1 cellular context compared by ENCODE assay signal in genomic region chrX:47723689-47724088, GRCh38.
A peak's percentile ranks its signal among the peaks of the same experiment; 100 is the strongest.
TF ChIP-seq lines count a peak whose summit lies in the region.

No MANE protein-coding gene starts in this region.

TF ChIP-seq in K562, 482 proteins besides CTCF, POLR2A, EP300 and RAD21 (continued from another document):
- TF ChIP-seq ZNF407 (IDR thresholded peaks at IDR 0.05; ENCODE audit: low read depth), result no peak
- no peak for TF ChIP-seq FIP1L1 (IDR thresholded peaks at IDR 0.05; ENCODE audit: low read depth, low read length, poor library complexity, severe bottlenecking)
- no peak for TF ChIP-seq KDM4B (IDR thresholded peaks at IDR 0.05; ENCODE audit: borderline replicate concordance in 2 of 2, low read depth in 1 of 2)
- TF ChIP-seq, protein P1, sequence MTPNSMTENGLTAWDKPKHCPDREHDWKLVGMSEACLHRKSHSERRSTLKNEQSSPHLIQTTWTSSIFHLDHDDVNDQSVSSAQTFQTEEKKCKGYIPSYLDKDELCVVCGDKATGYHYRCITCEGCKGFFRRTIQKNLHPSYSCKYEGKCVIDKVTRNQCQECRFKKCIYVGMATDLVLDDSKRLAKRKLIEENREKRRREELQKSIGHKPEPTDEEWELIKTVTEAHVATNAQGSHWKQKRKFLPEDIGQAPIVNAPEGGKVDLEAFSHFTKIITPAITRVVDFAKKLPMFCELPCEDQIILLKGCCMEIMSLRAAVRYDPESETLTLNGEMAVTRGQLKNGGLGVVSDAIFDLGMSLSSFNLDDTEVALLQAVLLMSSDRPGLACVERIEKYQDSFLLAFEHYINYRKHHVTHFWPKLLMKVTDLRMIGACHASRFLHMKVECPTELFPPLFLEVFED (CRISPR knock-in tag; conservative IDR thresholded peaks at IDR 0.05), result no peak
- no peak for TF ChIP-seq CEBPG (CRISPR knock-in tag; IDR thresholded peaks at IDR 0.05)
- no peak for TF ChIP-seq CEBPG (tag; conservative IDR thresholded peaks at IDR 0.05 in 1 of 2, IDR thresholded peaks at IDR 0.05 in 1 of 2)
- no peak for TF ChIP-seq TAF9B (IDR thresholded peaks at IDR 0.05; ENCODE audit: partially characterized antibody)
- TF ChIP-seq MYBL2 (IDR thresholded peaks at IDR 0.05; ENCODE audit: low read depth), result no peak
- TF ChIP-seq MYBL2 (CRISPR knock-in tag; IDR thresholded peaks at IDR 0.05; ENCODE audit: borderline replicate concordance), result no peak
- no peak for TF ChIP-seq CHAMP1 (IDR thresholded peaks at IDR 0.05)
- no peak for TF ChIP-seq FOSL1 (tag; conservative IDR thresholded peaks at IDR 0.05)
- 0 out of 2 replicates have a peak, but pooled peaks have one; percentile 37 for TF ChIP-seq CREM (IDR thresholded peaks at IDR 0.05; ENCODE audit: low read depth)
